21 cellular contexts compared by ENCODE assay signal in the genomic region with DNA sequence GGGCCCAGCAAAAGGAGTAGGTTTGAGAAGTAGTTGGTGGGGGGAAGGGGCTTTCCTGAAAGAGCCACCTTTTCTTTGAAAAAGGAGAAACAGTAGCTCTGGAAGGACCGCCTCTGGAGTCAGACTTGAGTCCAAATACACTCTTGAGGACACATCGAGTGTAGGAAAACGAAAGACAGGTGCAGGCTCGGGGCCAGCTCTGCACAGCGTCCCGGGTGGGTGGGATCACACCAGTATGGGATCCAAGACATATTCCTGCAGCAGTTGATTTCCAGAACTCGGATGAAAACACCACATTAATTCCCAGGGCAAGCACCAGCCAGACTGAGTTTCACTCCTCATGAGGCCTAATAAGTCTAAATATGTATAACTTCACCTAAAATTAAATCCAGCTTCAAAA.
"Had no signal": no experiment of that assay in that cellular context is flagged by ENCODE, and none has a peak within 500 bp of the region (broad histone marks: within the 10 kb centered on the region; RNA-seq: fewer than 3 reads in every experiment).

No MANE protein-coding gene starts in this region.

- H3K4me2 ChIP-seq: hepatocyte had no signal

- H3K27ac ChIP-seq: coronary artery, dorsolateral prefrontal cortex, hepatocyte, parathyroid adenoma, psoas muscle, right lobe of liver, suprapubic skin, thyroid gland, upper lobe of left lung, uterus had no signal

- ATAC-seq: left colon; naive thymus-derived CD8-positive, alpha-beta T cell; psoas muscle; right lobe of liver; stimulated activated naive B cell treated with anti-CD40 and anti-IgM and Interleukin-4, amounts not matched to agents 10 μg/mL and 1 μg/mL and 100 μg/mL, for 72 hours had no signal

- H2AFZ ChIP-seq: hepatocyte, parathyroid adenoma had no signal

- H3K4me3 ChIP-seq: coronary artery, dorsolateral prefrontal cortex, hepatocyte, psoas muscle, right lobe of liver, suprapubic skin, thyroid gland, upper lobe of left lung, uterus had no signal

- H3K4me1 ChIP-seq: parathyroid adenoma, uterus had no signal

- H3K27me3 ChIP-seq: hepatocyte, right lobe of liver, suprapubic skin, thyroid gland, upper lobe of left lung, uterus had no signal

- H3K9me3 ChIP-seq: psoas muscle, right lobe of liver, suprapubic skin, thyroid gland, upper lobe of left lung, uterus had no signal

- H3K36me3 ChIP-seq: right lobe of liver, suprapubic skin, thyroid gland, upper lobe of left lung, uterus had no signal

- H3K9ac ChIP-seq: parathyroid adenoma had no signal

- DNase-seq: dorsolateral prefrontal cortex; effector CD8-positive, alpha-beta T cell; foreskin melanocyte; head of caudate nucleus; left colon; mammary epithelial cell; naive thymus-derived CD8-positive, alpha-beta T cell; retina; stimulated activated CD4-positive, alpha-beta T cell treated with anti-CD3 and anti-CD28 coated beads, Interleukin-15, amount 100 ng/mL, for 24 hours; stimulated activated CD4-positive, alpha-beta T cell treated with anti-CD3 and anti-CD28 coated beads, Interleukin-2, amount 100 ng/mL, for 24 hours; stimulated activated CD4-positive, alpha-beta T cell treated with anti-CD3 and anti-CD28 coated beads, Interleukin-4, amount 100 ng/mL, for 4 hours; stimulated activated naive B cell treated with anti-CD40 and anti-IgM and Interleukin-4, amounts not matched to agents 10 μg/mL and 1 μg/mL and 100 μg/mL, for 72 hours; thyroid gland; upper lobe of left lung; uterus had no signal
